22 cellular contexts compared by ENCODE assay signal in genomic region chr17:35780876-35781409, GRCh38. TPM values are rescaled to one million over a fixed set of nuclear protein-coding genes. Genes with fewer than 3 reads are reported as not detected.
DNase-seq lines count a peak whose midpoint lies in the region; ATAC-seq and TF ChIP-seq lines count a peak whose summit lies in the region.
"Had no signal": no experiment of that assay in that cellular context is flagged by ENCODE, and none has a peak within 500 bp of the region (broad histone marks: within the 10 kb centered on the region; RNA-seq: fewer than 3 reads in every experiment).

No MANE protein-coding gene starts in this region.

- no peak for TF ChIP-seq EP300 in sigmoid colon (IDR thresholded peaks at IDR 0.05)

- DNase-seq in EH (ENCODE audit: low read depth), result peak; percentile 41
- DNase-seq in RWPE1 (ENCODE audit: low spot score), result no peak
- DNase-seq in fibroblast of peridontal ligament (ENCODE audit: extremely low read depth), result peak; percentile 25
- no peak for DNase-seq in sigmoid colon
- no peak for DNase-seq in MG63
- no peak for DNase-seq in CD1c-positive myeloid dendritic cell (ENCODE audit: extremely low spot score)
- DNase-seq in left ventricle myocardium superior, result no peak
- DNase-seq: AML-193; C1 segment of cervical spinal cord; NCI-H1092; NCI-H1436; NCI-H187 treated with DMSO at 0.1 percent for 48 hours; NCI-H226; NCI-H510A treated with DMSO at 0.1 percent for 48 hours; NCI-H774; NK-92 treated with Interleukin-12 subunit alpha and Interleukin-12 subunit beta, amount 100 ng/mL, for 24 hours; SIG-M5; SK-N-SH had no signal

- H3K36me3 ChIP-seq in sigmoid colon (no peaks in the 10 kb centered on the region), MG63 (no peaks in the 10 kb centered on the region)

- H3K4me1 ChIP-seq in sigmoid colon, result peaks cover 0 to 49% (median 35%) of the 10 kb centered on the region in 4 donors

- POLR2A ChIA-PET in RWPE1 (lab: Yijun Ruan, JAX; ENCODE audit: low non-redundant PET), result interaction anchor here (0.6 kb wide), 1 partner anchor 8 kb away, joined by 3 read pairs; no protein-coding TSS in a partner anchor

- CTCF ChIA-PET in RWPE1 (lab: Yijun Ruan, JAX), result interaction anchor here (0.6 to 1.6 kb wide), 5 partner anchors 17 to 33 kb away, joined by 4 to 6 read pairs (median 5); partner anchors contain the start of gene TAF15

- peak overlapping the region; percentile 64 for H3K27ac ChIP-seq in RWPE1
- H3K27ac ChIP-seq in sigmoid colon, result peak overlapping the region in 3 of 4 donors; percentile 1 to 83 (median 8)

- H3K9me3 ChIP-seq in sigmoid colon (no peaks in the 10 kb centered on the region), MG63 (no peaks in the 10 kb centered on the region)
- H3K9me3 ChIP-seq: SK-N-SH had no signal

- H3K27me3 ChIP-seq in sigmoid colon (no peaks in the 10 kb centered on the region), MG63 (no peaks in the 10 kb centered on the region)

- WGBS in sigmoid colon, 2 donors, result 91 to 92% methylated on average over 4 of the region's 4 CpGs

- TF ChIP-seq CTCF in RWPE1 (conservative IDR thresholded peaks at IDR 0.05; ENCODE audit: low read depth), result no peak
- TF ChIP-seq CTCF in sigmoid colon (IDR thresholded peaks at IDR 0.05), result no peak

- intact Hi-C loops in sigmoid colon (cut with DNase I), result no loop called here
- intact Hi-C loops in left ventricle myocardium superior (cut with micrococcal nuclease), result no loop called here

- ATAC-seq in left ventricle myocardium superior, result no peak

- no peak for TF ChIP-seq POLR2A in sigmoid colon (IDR thresholded peaks at IDR 0.05)

- no peak overlapping the region for H3K4me3 ChIP-seq in sigmoid colon
- no peak overlapping the region for H3K4me3 ChIP-seq in MG63

RNA-seq across cellular contexts. Expression of gene MMP28, which starts 14.5 kb away (rescaled TPM):
- 10 to 100 TPM; 15.8 to 60.8 (median 40.5) TPM for total RNA-seq in sigmoid colon
- 10 to 100 TPM; 24.0 to 52.9 (median 30.3) TPM for polyA plus RNA-seq in sigmoid colon
- not detected in 2 replicates for total RNA-seq in MG63 (2014; rRNA removed; shearing (Covaris generic); ENCODE audit: low replicate concordance)
- 1.5 TPM for total RNA-seq in left ventricle myocardium superior
- total RNA-seq: LHCN-M2 had no signal

RNA-seq across cellular contexts. Expression of gene C17orf50, which starts 20.3 kb away (rescaled TPM):
- total RNA-seq in sigmoid colon, result not detected
- polyA plus RNA-seq in sigmoid colon, result under 1 TPM in 1 of 3 donors, not detected in 2; 0.07 TPM
- total RNA-seq in MG63 (2014; rRNA removed; shearing (Covaris generic); ENCODE audit: low replicate concordance), result not detected in 2 replicates
- total RNA-seq in left ventricle myocardium superior, result not detected
- total RNA-seq: A172, H4, LHCN-M2 had no signal
- polyA plus RNA-seq: AG04450 had no signal

RNA-seq across cellular contexts. Expression of gene GAS2L2, which starts 27.9 kb away (rescaled TPM):
- total RNA-seq in sigmoid colon (not detected), left ventricle myocardium superior (0.27 TPM)
- polyA plus RNA-seq in sigmoid colon, result under 1 TPM in 1 of 3 donors, not detected in 2; 0.06 TPM
- not detected in 2 replicates for total RNA-seq in MG63 (2014; rRNA removed; shearing (Covaris generic); ENCODE audit: low replicate concordance)
- total RNA-seq: A172, LHCN-M2 had no signal
- polyA plus RNA-seq: AG04450, SK-N-SH had no signal

RNA-seq across cellular contexts. Expression of gene TAF15, which starts 28.3 kb away (rescaled TPM):
- 10 to 100 TPM; 58.1 to 85.9 (median 71.3) TPM for total RNA-seq in sigmoid colon
- 100 to 1,000 TPM in 1 of 3 donors, 10 to 100 TPM in 2; 55.9 to 147 (median 58.7) TPM for polyA plus RNA-seq in sigmoid colon
- 10.8 and 33.6 TPM in 2 replicates for total RNA-seq in MG63 (2014; rRNA removed; shearing (Covaris generic); ENCODE audit: low replicate concordance)
- 110 TPM for total RNA-seq in left ventricle myocardium superior

RNA-seq across cellular contexts. Expression of gene RASL10B, which starts 49.5 kb away (rescaled TPM):
- total RNA-seq in sigmoid colon (1 to 10 TPM; 3.6 to 5.5 (median 3.8) TPM), left ventricle myocardium superior (23.8 TPM)
- 1 to 10 TPM in 1 of 3 donors, under 1 TPM in 1, not detected in 1; 0.60 to 1.8 TPM for polyA plus RNA-seq in sigmoid colon
- total RNA-seq in MG63 (2014; rRNA removed; shearing (Covaris generic); ENCODE audit: low replicate concordance), result 1.2 and 2.6 TPM in 2 replicates

Comparison
In these comparisons a context has a peak if more than half of its experiments do, and no peak if none do; other contexts are left out.
1. DNase-seq: peak in EH (single experiment) and fibroblast of peridontal ligament (single experiment); none in RWPE1 (single experiment), sigmoid colon (single experiment), MG63 (single experiment), CD1c-positive myeloid dendritic cell (single experiment) and left ventricle myocardium superior (single experiment).